1 cellular context compared by ENCODE assay signal in genomic region chr14:70014696-70015095, GRCh38.
TF ChIP-seq lines count a peak whose summit lies in the region.

No MANE protein-coding gene starts in this region.

TF ChIP-seq in H1, 55 proteins besides CTCF, POLR2A, EP300 and RAD21 (continued from another document):
- TF ChIP-seq ATF3 (IDR thresholded peaks at IDR 0.05; ENCODE audit: insufficient read depth, low read depth, low read length) = no peak
